25 cellular contexts compared by ENCODE assay signal in the genomic region with DNA sequence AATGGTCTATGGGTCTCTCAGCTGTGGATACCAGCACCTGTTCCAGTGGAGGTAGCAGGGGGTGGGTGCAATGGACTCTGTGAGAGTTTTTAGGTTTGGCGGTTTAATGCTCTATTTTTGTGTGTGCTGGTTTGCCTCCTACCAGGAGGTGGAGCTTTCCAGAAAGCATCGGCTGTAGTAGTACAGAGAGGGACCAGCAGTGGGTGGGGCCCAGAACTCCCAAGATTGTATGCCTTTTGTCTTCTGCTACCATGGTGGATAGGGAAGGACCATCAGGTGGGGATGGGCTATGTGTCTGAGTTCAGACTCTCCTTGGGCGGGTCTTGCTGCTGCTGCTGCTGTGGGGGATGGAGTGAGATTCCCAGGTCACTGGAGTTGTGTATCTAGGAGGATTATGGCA.
"Had no signal": no experiment of that assay in that cellular context is flagged by ENCODE, and none has a peak within 500 bp of the region (broad histone marks: within the 10 kb centered on the region; RNA-seq: fewer than 3 reads in every experiment).

No MANE protein-coding gene starts in this region.

- H3K4me3 Mint-ChIP-seq: immature natural killer cell; memory B cell; natural killer cell treated with Interleukin-12 subunit alpha and Interleukin-12 subunit beta and Interleukin-15 and Interleukin-18, amount 100 ng/mL, for 72 hours; stimulated activated memory B cell treated with anti-CD40 and anti-IgM and Interleukin-4, amounts not matched to agents 10 μg/mL and 1 μg/mL and 100 μg/mL, for 72 hours; stimulated activated naive CD8-positive, alpha-beta T cell treated with anti-CD3 and anti-CD28 coated beads, Interleukin-15, Interleukin-2, amounts not matched to agents 100 ng/mL and 50 ng/mL, for 24 hours had no signal

- H3K4me1 Mint-ChIP-seq: immature natural killer cell; memory B cell; stimulated activated memory B cell treated with anti-CD40 and anti-IgM and Interleukin-4, amounts not matched to agents 10 μg/mL and 1 μg/mL and 100 μg/mL, for 72 hours had no signal

- H3K36me3 Mint-ChIP-seq: memory B cell; stimulated activated memory B cell treated with anti-CD40 and anti-IgM and Interleukin-4, amounts not matched to agents 10 μg/mL and 1 μg/mL and 100 μg/mL, for 72 hours had no signal

- H2AFZ ChIP-seq: parathyroid adenoma had no signal

- H3K9ac ChIP-seq: parathyroid adenoma had no signal

- H3K36me3 ChIP-seq: heart left ventricle, left ventricle myocardium inferior, lower lobe of right lung, spleen, tibial artery, upper lobe of left lung, uterus had no signal

- H3K27me3 Mint-ChIP-seq: memory B cell; natural killer cell treated with Interleukin-12 subunit alpha and Interleukin-12 subunit beta and Interleukin-15 and Interleukin-18, amount 100 ng/mL, for 72 hours; stimulated activated memory B cell treated with anti-CD40 and anti-IgM and Interleukin-4, amounts not matched to agents 10 μg/mL and 1 μg/mL and 100 μg/mL, for 72 hours; stimulated activated naive CD8-positive, alpha-beta T cell treated with anti-CD3 and anti-CD28 coated beads, Interleukin-15, Interleukin-2, amounts not matched to agents 100 ng/mL and 50 ng/mL, for 24 hours had no signal

- ATAC-seq: heart left ventricle; lower lobe of right lung; natural killer cell treated with Interleukin-12 subunit alpha and Interleukin-12 subunit beta and Interleukin-15 and Interleukin-18, amount 100 ng/mL, for 72 hours; psoas muscle; sciatic nerve; stimulated activated memory B cell treated with anti-CD40 and anti-IgM and Interleukin-4, amounts not matched to agents 10 μg/mL and 1 μg/mL and 100 μg/mL, for 72 hours had no signal

- DNase-seq: effector CD4-positive, alpha-beta T cell; heart left ventricle; hypothalamus; immature natural killer cell; left ventricle myocardium inferior; lower lobe of right lung; midbrain; psoas muscle; retina; spleen; stimulated activated CD4-positive, alpha-beta T cell treated with anti-CD3 and anti-CD28 coated beads, Interleukin-15, amount 100 ng/mL, for 24 hours; stimulated activated CD4-positive, alpha-beta T cell treated with anti-CD3 and anti-CD28 coated beads, Interleukin-1b, Interleukin-23, amount 100 ng/mL, for 48 hours; stimulated activated CD4-positive, alpha-beta T cell treated with anti-CD3 and anti-CD28 coated beads, Interleukin-4, amount 100 ng/mL, for 24 hours; tibial artery; upper lobe of left lung; uterus had no signal

- H3K27ac Mint-ChIP-seq: immature natural killer cell; memory B cell; natural killer cell treated with Interleukin-12 subunit alpha and Interleukin-12 subunit beta and Interleukin-15 and Interleukin-18, amount 100 ng/mL, for 72 hours; stimulated activated memory B cell treated with anti-CD40 and anti-IgM and Interleukin-4, amounts not matched to agents 10 μg/mL and 1 μg/mL and 100 μg/mL, for 72 hours; stimulated activated naive CD8-positive, alpha-beta T cell treated with anti-CD3 and anti-CD28 coated beads, Interleukin-15, Interleukin-2, amounts not matched to agents 100 ng/mL and 50 ng/mL, for 24 hours had no signal

- H3K27me3 ChIP-seq: heart left ventricle, spleen, tibial artery, upper lobe of left lung, uterus had no signal

- H3K9me3 ChIP-seq: heart left ventricle, left ventricle myocardium inferior, lower lobe of right lung, psoas muscle, tibial artery, upper lobe of left lung, uterus had no signal

- H3K4me3 ChIP-seq: coronary artery, heart left ventricle, left ventricle myocardium inferior, lower lobe of right lung, psoas muscle, spleen, tibial artery, upper lobe of left lung, uterus had no signal

- FAIRE-seq: frontal cortex, keratinocyte had no signal

- H3K4me1 ChIP-seq: heart left ventricle, left ventricle myocardium inferior, lower lobe of right lung, parathyroid adenoma, psoas muscle, spleen, tibial artery, upper lobe of left lung, uterus had no signal

- H3K79me2 ChIP-seq: parathyroid adenoma had no signal

- H3K27ac ChIP-seq: coronary artery, heart left ventricle, left ventricle myocardium inferior, lower lobe of right lung, parathyroid adenoma, psoas muscle, spleen, tibial artery, upper lobe of left lung, uterus had no signal
